Comparison of ENCODE assay signal across 6 cellular contexts in genomic region chr4:143247866-143248265, GRCh38.
"Had no signal": no experiment of that assay in that cellular context is flagged by ENCODE, and none has a peak within 500 bp of the region (broad histone marks: within the 10 kb centered on the region; RNA-seq: fewer than 3 reads in every experiment).

No MANE protein-coding gene starts in this region.

- H3K36me3 Mint-ChIP-seq: IgD-negative memory B cell had no signal

- H3K4me3 Mint-ChIP-seq: IgD-negative memory B cell had no signal

- H3K27ac Mint-ChIP-seq: IgD-negative memory B cell had no signal

- FAIRE-seq: K562 had no signal

- DNase-seq: IMR-90, KBM-7, KG1 had no signal

- H3K4me3 ChIP-seq: K562 had no signal

- H3K27ac ChIP-seq: HL-60 had no signal

- H3K4me1 Mint-ChIP-seq: IgD-negative memory B cell had no signal
